Comparison of ENCODE assay signal across 23 cellular contexts in genomic region chr5:136677219-136677618, GRCh38.
DNase-seq lines count a peak whose midpoint lies in the region.
"Had no signal": no experiment of that assay in that cellular context is flagged by ENCODE, and none has a peak within 500 bp of the region (broad histone marks: within the 10 kb centered on the region; RNA-seq: fewer than 3 reads in every experiment).

No MANE protein-coding gene starts in this region.

- H3K27ac ChIP-seq in trophoblast cell (ENCODE audit: low read depth, low read length) = no peak overlapping the region
- H3K27ac ChIP-seq: BLaER1 treated with 17β-estradiol and CSF1 and Interleukin-3, amounts not matched to agents 10 nM and 100 nM; SJSA1 had no signal

- H3K27me3 ChIP-seq in trophoblast cell (ENCODE audit: insufficient read depth, low read length) = no peaks in the 10 kb centered on the region
- H3K27me3 ChIP-seq: BLaER1 treated with 17β-estradiol and CSF1 and Interleukin-3, amounts not matched to agents 10 nM and 100 nM; SJSA1 had no signal

- H3K9me3 ChIP-seq in trophoblast cell (ENCODE audit: insufficient read depth, low read depth, low read length) = no peaks in the 10 kb centered on the region
- H3K9me3 ChIP-seq: SJSA1 had no signal

- no peak overlapping the region for H2BK120ac ChIP-seq in trophoblast cell (ENCODE audit: insufficient read depth, low read length, poor library complexity)

- H4K91ac ChIP-seq in trophoblast cell (ENCODE audit: low read depth, low read length) = no peak overlapping the region

- no CpG with 5 or more reads among the region's 3 CpGs for WGBS in trophoblast cell (ENCODE audit: extremely low coverage, insufficient coverage, insufficient read length)

- H3K36me3 ChIP-seq in trophoblast cell (ENCODE audit: control insufficient read depth in 1 of 2, insufficient read depth in 2 of 2, low read length in 2 of 2) = no peaks in the 10 kb centered on the region
- H3K36me3 ChIP-seq: BLaER1 treated with 17β-estradiol and CSF1 and Interleukin-3, amounts not matched to agents 10 nM and 100 nM; SJSA1 had no signal

- in situ Hi-C loops in KBM-7 (cut with MboI; ENCODE audit: low pct_unique_long_range_greater_than_20kb, low sequenced_read_pairs) = no loop called here

- H4K8ac ChIP-seq in trophoblast cell (ENCODE audit: low read depth, low read length) = no peak overlapping the region

- no peaks in the 10 kb centered on the region for H3K79me1 ChIP-seq in trophoblast cell (ENCODE audit: low read length)

- no peak overlapping the region for H3K4me2 ChIP-seq in trophoblast cell (ENCODE audit: low read length)
- H3K4me2 ChIP-seq: BLaER1 treated with 17β-estradiol and CSF1 and Interleukin-3, amounts not matched to agents 10 nM and 100 nM had no signal

- H3K4me3 ChIP-seq in trophoblast cell (ENCODE audit: low read depth, low read length) = no peak overlapping the region
- H3K4me3 ChIP-seq: BLaER1 treated with 17β-estradiol and CSF1 and Interleukin-3, amounts not matched to agents 10 nM and 100 nM; SJSA1 had no signal

- no peak overlapping the region for H3K23ac ChIP-seq in trophoblast cell (ENCODE audit: low read length)

- H4K12ac ChIP-seq in trophoblast cell (ENCODE audit: low read depth, low read length) = no peak overlapping the region

- no peak overlapping the region for H2BK5ac ChIP-seq in trophoblast cell (ENCODE audit: low read depth, low read length, poor library complexity)

- H3K79me2 ChIP-seq in trophoblast cell (ENCODE audit: control insufficient read depth, insufficient read depth, low read length, poor library complexity) = no peaks in the 10 kb centered on the region

- no peaks in the 10 kb centered on the region for H3K4me1 ChIP-seq in trophoblast cell (ENCODE audit: control insufficient read depth in 1 of 2, insufficient read depth in 2 of 2, low read length in 2 of 2)
- H3K4me1 ChIP-seq: BLaER1 treated with 17β-estradiol and CSF1 and Interleukin-3, amounts not matched to agents 10 nM and 100 nM; SJSA1 had no signal

- H3K14ac ChIP-seq in trophoblast cell (ENCODE audit: low read length) = no peak overlapping the region

- no peak overlapping the region for H3K4ac ChIP-seq in trophoblast cell (ENCODE audit: low read depth, low read length)

- no peak overlapping the region for H3K9ac ChIP-seq in trophoblast cell (ENCODE audit: low read length)
- H3K9ac ChIP-seq: BLaER1 treated with 17β-estradiol and CSF1 and Interleukin-3, amounts not matched to agents 10 nM and 100 nM had no signal

- no peak overlapping the region for H2AK5ac ChIP-seq in trophoblast cell (ENCODE audit: low read length)

- no peak overlapping the region for H2AFZ ChIP-seq in trophoblast cell (ENCODE audit: insufficient read depth, low read length, poor library complexity)

- H2BK12ac ChIP-seq in trophoblast cell (ENCODE audit: low read length) = no peak overlapping the region

- DNase-seq in EL = peak; percentile 50
- DNase-seq in M059J (ENCODE audit: low read depth) = peak; percentile 41
- DNase-seq in dedifferentiated amniotic fluid mesenchymal stem cell (ENCODE audit: extremely low spot score) = peak; percentile 26
- DNase-seq in trophoblast cell = peak; percentile 18 to 63
- no peak for DNase-seq in 8988T
- DNase-seq in KBM-7 = no peak
- DNase-seq in NOMO-1 treated with DMSO at 0.1 percent for 48 hours (lab: John Stamatoyannopoulos, UW; ENCODE audit: unreplicated experiment) = no peak
- no peak for DNase-seq in HPDE6-E6E7 (ENCODE audit: extremely low spot score)
- DNase-seq: AML-193; CD4-positive, alpha-beta T cell; DMS53; GF-D8; MV-4-11; NCI-H1105; NCI-H1436 treated with DMSO at 0.1 percent for 48 hours; NCI-H1930; NCI-H2107; NCI-H446; NCI-H526; Right ventricle myocardium superior; RPMI8226 had no signal

- no peak overlapping the region for H3K18ac ChIP-seq in trophoblast cell (ENCODE audit: low read length)

Comparison
In these comparisons a context has a peak if more than half of its experiments do, and no peak if none do; other contexts are left out.
1. DNase-seq: peak in EL (single experiment), M059J (single experiment), dedifferentiated amniotic fluid mesenchymal stem cell (single experiment) and trophoblast cell (2 of 2); none in 8988T (single experiment), KBM-7 (single experiment), NOMO-1 treated with DMSO at 0.1 percent for 48 hours (single experiment) and HPDE6-E6E7 (single experiment).